17 cellular contexts compared by ENCODE assay signal in genomic region chr10:110217609-110218008, GRCh38.
"Had no signal": no experiment of that assay in that cellular context is flagged by ENCODE, and none has a peak within 500 bp of the region (broad histone marks: within the 10 kb centered on the region; RNA-seq: fewer than 3 reads in every experiment).

No MANE protein-coding gene starts in this region.

- H3K4me3 Mint-ChIP-seq: activated CD4-positive, alpha-beta T cell treated with anti-CD3 and anti-CD28 coated beads, Interleukin-2, amount 10 ng/mL, durations not matched to agents 7 days and 5 days; activated naive CD4-positive, alpha-beta T cell treated with anti-CD3 and anti-CD28 coated beads, Interleukin-2, amount 10 ng/mL, durations not matched to agents 7 days and 5 days; naive thymus-derived CD8-positive, alpha-beta T cell; WTC11 had no signal

- H3K27ac ChIP-seq: cardiac muscle cell, SJCRH30 had no signal

- H3K27me3 Mint-ChIP-seq: activated CD4-positive, alpha-beta T cell treated with anti-CD3 and anti-CD28 coated beads, Interleukin-2, amount 10 ng/mL, durations not matched to agents 7 days and 5 days had no signal

- H3K27me3 ChIP-seq: cardiac muscle cell, heart right ventricle, right atrium auricular region, SJCRH30, upper lobe of left lung had no signal

- H3K9me3 ChIP-seq: heart right ventricle, right atrium auricular region, SJCRH30, upper lobe of left lung had no signal

- H3K9me3 Mint-ChIP-seq: activated CD4-positive, alpha-beta T cell treated with anti-CD3 and anti-CD28 coated beads, Interleukin-2, amount 10 ng/mL, durations not matched to agents 7 days and 5 days; activated naive CD4-positive, alpha-beta T cell treated with anti-CD3 and anti-CD28 coated beads, Interleukin-2, amount 10 ng/mL, durations not matched to agents 7 days and 5 days; naive thymus-derived CD8-positive, alpha-beta T cell; WTC11 had no signal

- ATAC-seq: naive thymus-derived CD8-positive, alpha-beta T cell; WTC11 had no signal

- H3K36me3 ChIP-seq: cardiac muscle cell, heart right ventricle, right atrium auricular region, SJCRH30, upper lobe of left lung had no signal

- H3K27ac Mint-ChIP-seq: activated CD4-positive, alpha-beta T cell treated with anti-CD3 and anti-CD28 coated beads, Interleukin-2, amount 10 ng/mL, durations not matched to agents 7 days and 5 days; activated naive CD4-positive, alpha-beta T cell treated with anti-CD3 and anti-CD28 coated beads, Interleukin-2, amount 10 ng/mL, durations not matched to agents 7 days and 5 days; WTC11 had no signal

- H3K36me3 Mint-ChIP-seq: naive thymus-derived CD8-positive, alpha-beta T cell; WTC11 had no signal

- DNase-seq: activated CD4-positive, alpha-beta T cell treated with anti-CD3 and anti-CD28 coated beads, Interleukin-2, amount 10 ng/mL, durations not matched to agents 7 days and 5 days; activated naive CD4-positive, alpha-beta T cell treated with anti-CD3 and anti-CD28 coated beads, Interleukin-2, amount 10 ng/mL, durations not matched to agents 7 days and 5 days; activated T-cell treated with anti-CD3 and anti-CD28 coated beads for 4 hours; effector CD4-positive, alpha-beta T cell; foreskin melanocyte; heart right ventricle; naive thymus-derived CD8-positive, alpha-beta T cell; SJCRH30; stimulated activated CD4-positive, alpha-beta T cell treated with anti-CD3 and anti-CD28 coated beads, Interleukin-15, amount 100 ng/mL, for 24 hours; stimulated activated CD4-positive, alpha-beta T cell treated with anti-CD3 and anti-CD28 coated beads, Interleukin-4, amount 100 ng/mL, for 24 hours; stimulated activated naive CD4-positive, alpha-beta T cell; T-helper 2 cell; upper lobe of left lung had no signal

- H3K4me3 ChIP-seq: cardiac muscle cell, heart right ventricle, right atrium auricular region, SJCRH30, skin epidermis, upper lobe of left lung had no signal
